ENCODE assay signal across 8 cellular contexts in genomic region chr15:40942337-40942854, GRCh38. TPM values are rescaled to one million over a fixed set of nuclear protein-coding genes. Genes with fewer than 3 reads are reported as not detected.
DNase-seq lines count a peak whose midpoint lies in the region; ATAC-seq, FAIRE-seq and TF ChIP-seq lines count a peak whose summit lies in the region.

No MANE protein-coding gene starts in this region.

- no peaks in the 10 kb centered on the region for H3K36me3 ChIP-seq in BJ (ENCODE audit: control insufficient read depth, insufficient read depth, low read length)
- H3K36me3 ChIP-seq in stomach smooth muscle (ENCODE audit: control insufficient read depth in 2 of 2, insufficient read depth in 2 of 2, low read length in 2 of 2), result no peaks in the 10 kb centered on the region

- H3K9me3 ChIP-seq in iPS-18c (ENCODE audit: control insufficient read depth, insufficient read depth, low read length) (no peaks in the 10 kb centered on the region), stomach smooth muscle (ENCODE audit: control insufficient read depth in 2 of 2, low read length in 2 of 2) (no peaks in the 10 kb centered on the region)

- CTCF ChIA-PET in BJ (lab: Yijun Ruan, JAX), result interaction anchor here (0.9 to 9.5 kb wide), 27 partner anchors 10 to 246 kb away, joined by 3 to 142 read pairs (median 7); partner anchors contain the start of genes CHAC1, DLL4 and VPS18

- H3K4me1 ChIP-seq in stomach smooth muscle (ENCODE audit: control insufficient read depth, insufficient read depth, low read length), result peaks cover 25% of the 10 kb centered on the region

- H3K27me3 ChIP-seq in BJ (ENCODE audit: control insufficient read depth, insufficient read depth, low read length), result no peaks in the 10 kb centered on the region
- H3K27me3 ChIP-seq in stomach smooth muscle (ENCODE audit: control insufficient read depth in 1 of 2, insufficient read depth in 2 of 2, low read length in 2 of 2), result no peaks in the 10 kb centered on the region

- peak overlapping the region; percentile 50 for H3K4me3 ChIP-seq in BJ (ENCODE audit: low read depth, low read length)
- peak overlapping the region; percentile 52 for H3K4me3 ChIP-seq in iPS-18c (ENCODE audit: insufficient read depth, low read depth, low read length)
- H3K4me3 ChIP-seq in stomach smooth muscle (ENCODE audit: low read length in 2 of 2), result peak overlapping the region; percentile 74

- H3K9me3 Mint-ChIP-seq in activated naive CD4-positive, alpha-beta T cell treated with anti-CD3 and anti-CD28 coated beads, Interleukin-2, amount 50 U/mL, for 72 hours, result no peaks in the 10 kb centered on the region

- TF ChIP-seq CTCF in BJ (IDR thresholded peaks at IDR 0.05; ENCODE audit: insufficient read depth, low read depth, low read length), result no peak

- ATAC-seq in HG03432 (IDR thresholded peaks at IDR 0.05; ENCODE audit: unreplicated experiment) (peak; percentile 12), GM18861 (IDR thresholded peaks at IDR 0.05; ENCODE audit: unreplicated experiment) (no peak)
- peak; percentile 12 to 21 for ATAC-seq in activated naive CD4-positive, alpha-beta T cell treated with anti-CD3 and anti-CD28 coated beads, Interleukin-2, amount 50 U/mL, for 72 hours

- no peaks in the 10 kb centered on the region for H3K36me3 Mint-ChIP-seq in activated naive CD4-positive, alpha-beta T cell treated with anti-CD3 and anti-CD28 coated beads, Interleukin-2, amount 50 U/mL, for 72 hours

- no peak for TF ChIP-seq POLR2A in GM12891 (IDR thresholded peaks at IDR 0.05; ENCODE audit: low read depth, low read length)

- H3K27ac ChIP-seq in stomach smooth muscle (ENCODE audit: low read length), result peak overlapping the region; percentile 55

- DNase-seq in BJ (ENCODE audit: low read depth) (no peak), GM12891 (ENCODE audit: insufficient read length, low spot score) (no peak), iPS-NIHi7 (ENCODE audit: extremely low spot score) (no peak)
- DNase-seq in activated naive CD4-positive, alpha-beta T cell treated with anti-CD3 and anti-CD28 coated beads, Interleukin-2, amount 50 U/mL, for 72 hours (ENCODE audit: low spot score in 2 of 2), result no peak

- peak overlapping the region; percentile 78 to 79 for H3K9ac ChIP-seq in stomach smooth muscle (ENCODE audit: low read length in 2 of 2)

- POLR2A ChIA-PET in BJ (lab: Charles Lee), result interaction anchor here (0.6 to 1.5 kb wide), 3 partner anchors 11 to 71 kb away, joined by 3 to 8 read pairs (median 4); partner anchors contain the start of gene CHAC1

- H3K27ac Mint-ChIP-seq in activated naive CD4-positive, alpha-beta T cell treated with anti-CD3 and anti-CD28 coated beads, Interleukin-2, amount 50 U/mL, for 72 hours, result peak overlapping the region; percentile 86 to 92

- no peak for FAIRE-seq in GM12891 (lab: Jason Lieb, UNC)

TF ChIP-seq in GM12891, 5 proteins besides CTCF, POLR2A, EP300 and RAD21:
- no peak for TF ChIP-seq SPI1 (IDR thresholded peaks at IDR 0.05; ENCODE audit: low read depth, low read length)
- no peak for TF ChIP-seq TAF1 (IDR thresholded peaks at IDR 0.05; ENCODE audit: low read depth, low read length)
- no peak for TF ChIP-seq PAX5 (IDR thresholded peaks at IDR 0.05; ENCODE audit: insufficient read depth, low read length, severe bottlenecking)
- TF ChIP-seq POU2F2 (IDR thresholded peaks at IDR 0.05; ENCODE audit: low read depth, low read length), result no peak
- TF ChIP-seq POLR2AphosphoS5 (IDR thresholded peaks at IDR 0.05; ENCODE audit: low read depth, low read length), result no peak

RNA-seq across cellular contexts. Expression of gene CHAC1, which starts 10.9 kb away (rescaled TPM):
- polyA plus RNA-seq in BJ (2011; rRNA removed), result 107 and 155 TPM in 2 replicates
- 73.7 and 158 TPM in 2 replicates for polyA minus RNA-seq in BJ (2011; rRNA and poly(A)+ RNA removed)
- total RNA-seq in activated naive CD4-positive, alpha-beta T cell treated with anti-CD3 and anti-CD28 coated beads, Interleukin-2, amount 50 U/mL, for 72 hours, result 10 to 100 TPM; 12.9 to 16.3 TPM
- polyA plus RNA-seq in GM12891 (2012; ENCODE audit: low read depth, missing spikeins), result 5.5 TPM

RNA-seq across cellular contexts. Expression of gene DLL4, which starts 13.3 kb away (rescaled TPM):
- 0.32 and 0.47 TPM in 2 replicates for polyA plus RNA-seq in BJ (2011; rRNA removed)
- polyA minus RNA-seq in BJ (2011; rRNA and poly(A)+ RNA removed), result 0.46 and 0.76 TPM in 2 replicates
- total RNA-seq in activated naive CD4-positive, alpha-beta T cell treated with anti-CD3 and anti-CD28 coated beads, Interleukin-2, amount 50 U/mL, for 72 hours, result under 1 TPM in 1 of 2 donors, not detected in 1; 0.16 TPM
- polyA plus RNA-seq in GM12891 (2012; ENCODE audit: low read depth, missing spikeins), result 0.09 TPM

RNA-seq across cellular contexts. Expression of gene VPS18, which starts 48.1 kb away (rescaled TPM):
- polyA plus RNA-seq in BJ (2011; rRNA removed), result 18.2 and 28.4 TPM in 2 replicates
- polyA minus RNA-seq in BJ (2011; rRNA and poly(A)+ RNA removed), result 39.8 and 61.1 TPM in 2 replicates
- total RNA-seq in activated naive CD4-positive, alpha-beta T cell treated with anti-CD3 and anti-CD28 coated beads, Interleukin-2, amount 50 U/mL, for 72 hours, result 1 to 10 TPM; 7.2 to 8.4 TPM
- polyA plus RNA-seq in GM12891 (2012; ENCODE audit: low read depth, missing spikeins), result 7.8 TPM
